In genomic region chr1:27353629-27354028, GRCh38 we compare ENCODE assay signal across 1 cellular context.
TF ChIP-seq lines count a peak whose summit lies in the region.

No MANE protein-coding gene starts in this region.

TF ChIP-seq in K562, 482 proteins besides CTCF, POLR2A, EP300 and RAD21:
- TF ChIP-seq POLR2G (IDR thresholded peaks at IDR 0.05; ENCODE audit: low read depth, low read length) (0 out of 2 replicates have a peak, but pooled peaks have one; percentile 2), CBX8 (IDR thresholded peaks at IDR 0.05; ENCODE audit: borderline replicate concordance, extremely low read depth, low read depth, low read length, poor library complexity, severe bottlenecking) (no peak), NR2C2 (CRISPR knock-in tag; IDR thresholded peaks at IDR 0.05) (no peak), NR2C2 (tag; IDR thresholded peaks at IDR 0.05) (no peak)
